In genomic region chr3:150733373-150733935, GRCh38 we compare ENCODE assay signal across 1 cellular context.
A peak's percentile ranks its signal among the peaks of the same experiment; 100 is the strongest.
TF ChIP-seq lines count a peak whose summit lies in the region.

No MANE protein-coding gene starts in this region.

TF ChIP-seq in K562, 482 proteins besides CTCF, POLR2A, EP300 and RAD21 (continued from another document and continues in another):
- TF ChIP-seq ATF2 (CRISPR knock-in tag; IDR thresholded peaks at IDR 0.05) (no peak), ZNF75A (CRISPR knock-in tag; IDR thresholded peaks at IDR 0.05) (no peak), ZKSCAN1 (IDR thresholded peaks at IDR 0.05; ENCODE audit: low read depth, low read length) (0 out of 2 replicates have a peak, but pooled peaks have one; percentile 14), GABPA (tag; conservative IDR thresholded peaks at IDR 0.05; ENCODE audit: low read depth) (no peak), ARID3A (IDR thresholded peaks at IDR 0.05; ENCODE audit: borderline replicate concordance, low read depth, low read length) (peak; percentile 70; the same call in 1 of the 2 replicates), CREM (IDR thresholded peaks at IDR 0.05; ENCODE audit: low read depth) (peak; percentile 56), SMARCA4 (IDR thresholded peaks at IDR 0.05) (peak; percentile 86), HMBOX1 (IDR thresholded peaks at IDR 0.05) (peak; percentile 49), ZNF253 (CRISPR knock-in tag; conservative IDR thresholded peaks at IDR 0.05) (no peak), ZFP30 (CRISPR knock-in tag; IDR thresholded peaks at IDR 0.05; ENCODE audit: borderline replicate concordance) (no peak), MXD1 (CRISPR knock-in tag; IDR thresholded peaks at IDR 0.05; ENCODE audit: borderline replicate concordance, poor library complexity, severe bottlenecking) (no peak), NFE2L1 (tag; IDR thresholded peaks at IDR 0.05; ENCODE audit: borderline replicate concordance, low read depth) (no peak), ARID4B (CRISPR knock-in tag; IDR thresholded peaks at IDR 0.05) (no peak), RBM17 (IDR thresholded peaks at IDR 0.05; ENCODE audit: borderline replicate concordance, low read depth, low read length) (no peak), CREB3 (tag; conservative IDR thresholded peaks at IDR 0.05; ENCODE audit: low read depth) (no peak), ETS1 (conservative IDR thresholded peaks at IDR 0.05; ENCODE audit: control insufficient read depth, low read depth, low read length) (no peak), NR0B1 (IDR thresholded peaks at IDR 0.05; ENCODE audit: partially characterized antibody) (no peak), TRIM24 (IDR thresholded peaks at IDR 0.05) (peak in 1 of 2 experiments; percentile 56; a peak in 2 of 4 replicates), MCM5 (IDR thresholded peaks at IDR 0.05; ENCODE audit: low read depth) (no peak), THAP12 (CRISPR knock-in tag; IDR thresholded peaks at IDR 0.05) (no peak), ZNF766 (CRISPR knock-in tag; conservative IDR thresholded peaks at IDR 0.05) (no peak), ZNF584 (CRISPR knock-in tag; IDR thresholded peaks at IDR 0.05; ENCODE audit: low read depth) (no peak), CEBPB (tag; IDR thresholded peaks at IDR 0.05) (no peak), ZNF655 (CRISPR knock-in tag; IDR thresholded peaks at IDR 0.05) (no peak), TAL1 (IDR thresholded peaks at IDR 0.05) (peak; percentile 66), ZNF717 (CRISPR knock-in tag; IDR thresholded peaks at IDR 0.05) (no peak), IRF1 (CRISPR knock-in tag; IDR thresholded peaks at IDR 0.05; ENCODE audit: borderline replicate concordance) (no peak), SMAD2 (IDR thresholded peaks at IDR 0.05; ENCODE audit: low read depth, low read length) (no peak), NFIX (CRISPR knock-in tag; IDR thresholded peaks at IDR 0.05; ENCODE audit: low read depth) (no peak), MTA2 (IDR thresholded peaks at IDR 0.05; ENCODE audit: low read depth) (peak; percentile 61), ZBTB26 (CRISPR knock-in tag; IDR thresholded peaks at IDR 0.05) (no peak), KAT8 (IDR thresholded peaks at IDR 0.05; ENCODE audit: low read depth) (no peak), ATF6 (CRISPR knock-in tag; IDR thresholded peaks at IDR 0.05) (no peak), SIN3B (IDR thresholded peaks at IDR 0.05; ENCODE audit: low read depth) (no peak), HMG20B (CRISPR knock-in tag; IDR thresholded peaks at IDR 0.05) (no peak)
